In the genomic region with DNA sequence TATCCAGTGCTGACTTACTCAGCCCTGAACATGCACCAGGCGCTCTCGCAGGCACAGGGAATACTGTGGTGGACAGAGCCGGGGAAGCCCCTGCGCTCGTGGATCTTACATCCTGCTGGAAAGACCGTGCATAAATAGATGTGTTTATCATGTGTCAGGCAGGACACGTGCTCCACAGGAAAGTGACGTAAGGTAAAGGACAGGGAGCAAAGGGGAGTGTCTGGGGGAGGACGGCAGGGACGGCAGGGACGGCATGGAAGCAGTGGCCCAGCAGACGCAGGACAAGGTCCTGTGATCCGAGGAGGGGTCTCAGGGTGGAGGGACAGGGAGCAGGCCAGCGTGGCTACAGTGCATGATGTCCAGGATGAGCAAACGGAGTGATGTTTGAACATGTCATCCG, we compare ENCODE assay signal across 11 cellular contexts.
"Had no signal": no experiment of that assay in that cellular context is flagged by ENCODE, and none has a peak within 500 bp of the region (broad histone marks: within the 10 kb centered on the region; RNA-seq: fewer than 3 reads in every experiment).

No MANE protein-coding gene starts in this region.

- H3K27ac ChIP-seq: esophagus squamous epithelium, uterus had no signal

- H3K4me3 ChIP-seq: esophagus squamous epithelium, uterus had no signal

- H3K27me3 Mint-ChIP-seq: activated naive CD8-positive, alpha-beta T cell; stimulated activated naive CD8-positive, alpha-beta T cell treated with anti-CD3 and anti-CD28 coated beads, Interleukin-15, Interleukin-2, amounts not matched to agents 100 ng/mL and 50 ng/mL, for 24 hours had no signal

- H3K4me3 Mint-ChIP-seq: activated naive CD8-positive, alpha-beta T cell; stimulated activated naive CD8-positive, alpha-beta T cell treated with anti-CD3 and anti-CD28 coated beads, Interleukin-15, Interleukin-2, amounts not matched to agents 100 ng/mL and 50 ng/mL, for 24 hours had no signal

- H3K27ac Mint-ChIP-seq: activated naive CD8-positive, alpha-beta T cell; stimulated activated naive CD8-positive, alpha-beta T cell treated with anti-CD3 and anti-CD28 coated beads, Interleukin-15, Interleukin-2, amounts not matched to agents 100 ng/mL and 50 ng/mL, for 24 hours had no signal

- DNase-seq: activated CD4-positive, alpha-beta T cell treated with anti-CD3 and anti-CD28 coated beads, Interleukin-2, amount 50 U/mL, for 4 hours; activated gamma-delta T cell; activated T-cell treated with anti-CD3 and anti-CD28 coated beads, Interleukin-2, amount 50 U/mL, for 48 hours; aorta; esophagus squamous epithelium; foreskin fibroblast; islet precursor cell; stimulated activated CD4-positive, alpha-beta T cell treated with anti-CD3 and anti-CD28 coated beads, Interleukin-4, amount 100 ng/mL, for 1 hour; uterus had no signal

- H3K9me3 ChIP-seq: uterus had no signal

- H3K36me3 Mint-ChIP-seq: activated naive CD8-positive, alpha-beta T cell had no signal

- H3K27me3 ChIP-seq: esophagus squamous epithelium, uterus had no signal

- H3K36me3 ChIP-seq: esophagus squamous epithelium, uterus had no signal
